8 cellular contexts compared by ENCODE assay signal in the genomic region with DNA sequence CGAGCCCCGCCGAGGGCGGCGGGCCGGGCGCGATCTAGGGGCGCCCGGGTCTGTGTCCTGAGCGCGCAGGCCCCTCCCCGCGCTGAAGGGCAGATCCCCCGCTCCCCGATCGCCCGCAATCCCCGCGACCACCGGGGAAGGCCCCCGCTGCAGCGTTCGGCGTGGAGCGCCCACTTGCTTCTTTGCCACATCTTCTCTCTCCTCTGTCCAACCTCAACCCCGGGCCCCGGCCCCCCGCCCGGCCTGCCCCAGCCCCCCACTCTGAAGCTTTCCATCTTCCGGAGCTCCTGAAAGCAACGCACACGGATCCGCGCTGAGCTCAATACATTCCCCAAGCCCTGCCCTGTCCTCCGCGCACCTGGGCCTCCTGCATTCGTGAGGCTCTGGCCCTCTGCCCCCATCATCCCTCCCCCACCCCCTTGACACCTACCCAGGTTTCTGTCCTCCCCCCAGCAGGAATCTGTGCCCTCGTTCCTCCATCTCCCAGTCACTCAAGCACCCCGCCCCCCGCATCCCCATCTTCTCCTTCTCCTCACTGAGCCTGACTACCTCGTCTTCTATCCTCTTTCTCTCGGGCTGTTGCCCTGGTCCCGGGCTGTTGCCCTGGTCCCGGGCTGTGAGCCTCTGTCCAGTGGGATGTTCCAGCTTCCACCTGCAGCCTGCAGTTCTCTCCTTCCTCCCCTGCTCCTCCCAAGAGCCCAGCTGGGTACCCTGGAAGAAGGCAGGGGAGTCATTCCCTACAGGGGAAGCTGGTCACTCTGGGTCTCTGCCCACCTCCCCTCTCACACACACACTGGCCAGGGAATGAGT. TPM values are rescaled to one million over a fixed set of nuclear protein-coding genes. Genes with fewer than 3 reads are reported as not detected.
DNase-seq lines count a peak whose midpoint lies in the region; ATAC-seq and TF ChIP-seq lines count a peak whose summit lies in the region.

No MANE protein-coding gene starts in this region.

- POLR2A ChIA-PET in activated CD4-positive, alpha-beta T cell treated with anti-CD3 and anti-CD28 coated beads, Interleukin-2, amount 10 ng/mL, durations not matched to agents 7 days and 5 days (lab: Charles Lee) = no interaction called here
- POLR2A ChIA-PET in activated naive CD8-positive, alpha-beta T cell treated with anti-CD3 and anti-CD28 coated beads, Interleukin-2, amount 10 ng/mL, durations not matched to agents 7 days and 5 days (lab: Charles Lee) = interaction anchor here (0.7 to 1.8 kb wide), 2 partner anchors 16 to 147 kb away, joined by 3 to 4 read pairs; no protein-coding TSS in a partner anchor

- peak overlapping the region; percentile 61 for H3K4me3 Mint-ChIP-seq in activated CD4-positive, alpha-beta T cell treated with anti-CD3 and anti-CD28 coated beads, Interleukin-2, amount 10 ng/mL, durations not matched to agents 7 days and 5 days
- peak overlapping the region; percentile 80 for H3K4me3 Mint-ChIP-seq in activated naive CD8-positive, alpha-beta T cell treated with anti-CD3 and anti-CD28 coated beads, Interleukin-2, amount 10 ng/mL, durations not matched to agents 7 days and 5 days

- H3K9me3 Mint-ChIP-seq in activated CD4-positive, alpha-beta T cell treated with anti-CD3 and anti-CD28 coated beads, Interleukin-2, amount 10 ng/mL, durations not matched to agents 7 days and 5 days = no peaks in the 10 kb centered on the region
- H3K9me3 Mint-ChIP-seq in activated naive CD8-positive, alpha-beta T cell treated with anti-CD3 and anti-CD28 coated beads, Interleukin-2, amount 10 ng/mL, durations not matched to agents 7 days and 5 days = no peaks in the 10 kb centered on the region

- no peak overlapping the region for H3K27ac Mint-ChIP-seq in activated CD4-positive, alpha-beta T cell treated with anti-CD3 and anti-CD28 coated beads, Interleukin-2, amount 10 ng/mL, durations not matched to agents 7 days and 5 days
- H3K27ac Mint-ChIP-seq in activated naive CD8-positive, alpha-beta T cell treated with anti-CD3 and anti-CD28 coated beads, Interleukin-2, amount 10 ng/mL, durations not matched to agents 7 days and 5 days = no peak overlapping the region

- TF ChIP-seq CTCF in kidney epithelial cell (IDR thresholded peaks at IDR 0.05; ENCODE audit: insufficient read depth, low read length, poor library complexity, severe bottlenecking) = no peak
- no peak for TF ChIP-seq CTCF in thoracic aorta (IDR thresholded peaks at IDR 0.05)

- no peak for DNase-seq in activated CD4-positive, alpha-beta T cell treated with anti-CD3 and anti-CD28 coated beads, Interleukin-2, amount 10 ng/mL, durations not matched to agents 7 days and 5 days
- no peak for DNase-seq in activated CD4-positive, alpha-beta T cell treated with anti-CD3 and anti-CD28 coated beads, Interleukin-2, amount 50 U/mL, for 1 hour
- no peak for DNase-seq in activated naive CD8-positive, alpha-beta T cell treated with anti-CD3 and anti-CD28 coated beads, Interleukin-2, amount 10 ng/mL, durations not matched to agents 7 days and 5 days
- no peak for DNase-seq in kidney epithelial cell (ENCODE audit: low read depth)
- no peak for DNase-seq in thoracic aorta (ENCODE audit: low spot score)
- no peak for DNase-seq in medulla oblongata (ENCODE audit: extremely low spot score)
- DNase-seq in activated CD4-positive, alpha-beta T cell treated with anti-CD3 and anti-CD28 coated beads for 48 hours = no peak
- DNase-seq in NCI-H1105 (lab: John Stamatoyannopoulos, UW) = no peak

- no peak for ATAC-seq in activated naive CD8-positive, alpha-beta T cell treated with anti-CD3 and anti-CD28 coated beads, Interleukin-2, amount 10 ng/mL, durations not matched to agents 7 days and 5 days (ENCODE audit: low read depth)
- no peak for ATAC-seq in thoracic aorta (ENCODE audit: insufficient number of reproducible peaks, low FRiP score, low read depth)

- peaks cover 26 to 84% of the 10 kb centered on the region in 2 donors for H3K4me1 ChIP-seq in thoracic aorta (ENCODE audit: control insufficient read depth in 1 of 2, low read depth in 2 of 2)

- peaks cover 35% of the 10 kb centered on the region for H3K27me3 Mint-ChIP-seq in activated CD4-positive, alpha-beta T cell treated with anti-CD3 and anti-CD28 coated beads, Interleukin-2, amount 10 ng/mL, durations not matched to agents 7 days and 5 days
- peaks cover 27% of the 10 kb centered on the region for H3K27me3 Mint-ChIP-seq in activated naive CD8-positive, alpha-beta T cell treated with anti-CD3 and anti-CD28 coated beads, Interleukin-2, amount 10 ng/mL, durations not matched to agents 7 days and 5 days

- H3K27ac ChIP-seq in thoracic aorta = peak overlapping the region; percentile 99

- no peaks in the 10 kb centered on the region for H3K9me3 ChIP-seq in thoracic aorta

- no peaks in the 10 kb centered on the region for H3K36me3 Mint-ChIP-seq in activated CD4-positive, alpha-beta T cell treated with anti-CD3 and anti-CD28 coated beads, Interleukin-2, amount 10 ng/mL, durations not matched to agents 7 days and 5 days (ENCODE audit: low read depth)
- no peaks in the 10 kb centered on the region for H3K36me3 Mint-ChIP-seq in activated naive CD8-positive, alpha-beta T cell treated with anti-CD3 and anti-CD28 coated beads, Interleukin-2, amount 10 ng/mL, durations not matched to agents 7 days and 5 days

- H3K27me3 ChIP-seq in kidney epithelial cell (ENCODE audit: control insufficient read depth, insufficient read depth, low read length) (peaks cover 6% of the 10 kb centered on the region), thoracic aorta (replicated peaks; ENCODE audit: insufficient read depth) (no peaks in the 10 kb centered on the region)

- H3K4me1 Mint-ChIP-seq in activated CD4-positive, alpha-beta T cell treated with anti-CD3 and anti-CD28 coated beads, Interleukin-2, amount 10 ng/mL, durations not matched to agents 7 days and 5 days = peaks cover 13% of the 10 kb centered on the region
- H3K4me1 Mint-ChIP-seq in activated naive CD8-positive, alpha-beta T cell treated with anti-CD3 and anti-CD28 coated beads, Interleukin-2, amount 10 ng/mL, durations not matched to agents 7 days and 5 days = peaks cover 10% of the 10 kb centered on the region

- CTCF ChIA-PET in activated CD4-positive, alpha-beta T cell treated with anti-CD3 and anti-CD28 coated beads, Interleukin-2, amount 10 ng/mL, durations not matched to agents 7 days and 5 days (lab: Charles Lee) = interaction anchor here (1.7 kb wide), 1 partner anchor 67 kb away, joined by 3 read pairs; no protein-coding TSS in a partner anchor

- peak overlapping the region; percentile 58 for H3K4me3 ChIP-seq in kidney epithelial cell (ENCODE audit: low read depth, low read length)
- peak overlapping the region; percentile 79 for H3K4me3 ChIP-seq in thoracic aorta

- H3K36me3 ChIP-seq in kidney epithelial cell (ENCODE audit: control insufficient read depth, insufficient read depth, low read length) (no peaks in the 10 kb centered on the region), thoracic aorta (peaks cover 3% of the 10 kb centered on the region)

RNA-seq across cellular contexts. Expression of a gene that starts 7.8 kb away (rescaled TPM):
- total RNA-seq in activated CD4-positive, alpha-beta T cell treated with anti-CD3 and anti-CD28 coated beads, Interleukin-2, amount 10 ng/mL, durations not matched to agents 7 days and 5 days = 1 to 10 TPM; 2.0 to 2.6 TPM
- 10 to 100 TPM; 18.1 to 23.6 TPM for total RNA-seq in activated naive CD8-positive, alpha-beta T cell treated with anti-CD3 and anti-CD28 coated beads, Interleukin-2, amount 10 ng/mL, durations not matched to agents 7 days and 5 days
- total RNA-seq in kidney epithelial cell (6.5 and 9.9 TPM in 2 replicates), thoracic aorta (100 to 1,000 TPM; 426 to 455 TPM)

RNA-seq across cellular contexts. Expression of a gene that starts 24.2 kb away (rescaled TPM):
- not detected for total RNA-seq in activated CD4-positive, alpha-beta T cell treated with anti-CD3 and anti-CD28 coated beads, Interleukin-2, amount 10 ng/mL, durations not matched to agents 7 days and 5 days
- not detected for total RNA-seq in activated naive CD8-positive, alpha-beta T cell treated with anti-CD3 and anti-CD28 coated beads, Interleukin-2, amount 10 ng/mL, durations not matched to agents 7 days and 5 days
- total RNA-seq in kidney epithelial cell (0.55 and 0.79 TPM in 2 replicates), thoracic aorta (100 to 1,000 TPM; 146 to 302 TPM)

RNA-seq across cellular contexts. Expression of a gene that starts 54.7 kb away (rescaled TPM):
- total RNA-seq in activated CD4-positive, alpha-beta T cell treated with anti-CD3 and anti-CD28 coated beads, Interleukin-2, amount 10 ng/mL, durations not matched to agents 7 days and 5 days = 10 to 100 TPM; 58.8 to 64.9 TPM
- total RNA-seq in activated naive CD8-positive, alpha-beta T cell treated with anti-CD3 and anti-CD28 coated beads, Interleukin-2, amount 10 ng/mL, durations not matched to agents 7 days and 5 days = 10 to 100 TPM; 63.2 to 69.0 TPM
- total RNA-seq in kidney epithelial cell = 50.2 and 62.7 TPM in 2 replicates
- total RNA-seq in thoracic aorta = 10 to 100 TPM; 42.7 to 51.2 TPM

RNA-seq across cellular contexts. Expression of a gene that starts 56.3 kb away (rescaled TPM):
- 10 to 100 TPM; 34.5 to 40.5 TPM for total RNA-seq in activated CD4-positive, alpha-beta T cell treated with anti-CD3 and anti-CD28 coated beads, Interleukin-2, amount 10 ng/mL, durations not matched to agents 7 days and 5 days
- total RNA-seq in activated naive CD8-positive, alpha-beta T cell treated with anti-CD3 and anti-CD28 coated beads, Interleukin-2, amount 10 ng/mL, durations not matched to agents 7 days and 5 days = 10 to 100 TPM; 31.3 to 32.6 TPM
- total RNA-seq in kidney epithelial cell (34.1 and 45.0 TPM in 2 replicates), thoracic aorta (10 to 100 TPM; 30.5 to 56.5 TPM)

Comparison
In these comparisons a context has a peak if more than half of its experiments do, and no peak if none do; other contexts are left out.
1. RNA of a gene that starts 7.8 kb away (total RNA-seq): 426 to 455 TPM in thoracic aorta; 18.1 to 23.6 TPM in activated naive CD8-positive, alpha-beta T cell treated with anti-CD3 and anti-CD28 coated beads, Interleukin-2, amount 10 ng/mL, durations not matched to agents 7 days and 5 days, 6.5 to 9.9 TPM in kidney epithelial cell and 2.0 to 2.6 TPM in activated CD4-positive, alpha-beta T cell treated with anti-CD3 and anti-CD28 coated beads, Interleukin-2, amount 10 ng/mL, durations not matched to agents 7 days and 5 days; every median in the first group is over 10 times any median in the second.
2. RNA of a gene that starts 24.2 kb away (total RNA-seq): 146 to 302 TPM in thoracic aorta; 0.55 to 0.79 TPM in kidney epithelial cell, not detected in activated CD4-positive, alpha-beta T cell treated with anti-CD3 and anti-CD28 coated beads, Interleukin-2, amount 10 ng/mL, durations not matched to agents 7 days and 5 days and not detected in activated naive CD8-positive, alpha-beta T cell treated with anti-CD3 and anti-CD28 coated beads, Interleukin-2, amount 10 ng/mL, durations not matched to agents 7 days and 5 days; every median in the first group is over 10 times any median in the second.